In genomic region chr22:25534724-25535123, GRCh38 we compare ENCODE assay signal across 28 cellular contexts.
"Had no signal": no experiment of that assay in that cellular context is flagged by ENCODE, and none has a peak within 500 bp of the region (broad histone marks: within the 10 kb centered on the region; RNA-seq: fewer than 3 reads in every experiment).

No MANE protein-coding gene starts in this region.

- H3K4me1 ChIP-seq: esophagus squamous epithelium, gastrocnemius medialis, left lung, lower lobe of right lung had no signal

- H3K36me3 Mint-ChIP-seq: naive B cell had no signal

- H3K27ac ChIP-seq: coronary artery, dorsolateral prefrontal cortex, epithelial cell of prostate, esophagus squamous epithelium, gastrocnemius medialis, heart right ventricle, left lung, lower lobe of right lung had no signal

- H3K27ac Mint-ChIP-seq: mesothelial cell of epicardium, naive B cell had no signal

- H3K9me3 ChIP-seq: esophagus squamous epithelium, gastrocnemius medialis, left lung, lower lobe of right lung, mucosa of descending colon had no signal

- H3K27me3 ChIP-seq: dorsolateral prefrontal cortex, esophagus squamous epithelium, gastrocnemius medialis, heart right ventricle, left lung had no signal

- H3K36me3 ChIP-seq: esophagus squamous epithelium, gastrocnemius medialis, heart right ventricle, left lung, lower lobe of right lung had no signal

- H3K4me3 ChIP-seq: coronary artery, dorsolateral prefrontal cortex, esophagus squamous epithelium, gastrocnemius medialis, heart right ventricle, left lung, lower lobe of right lung, mucosa of descending colon had no signal

- FAIRE-seq: colon, endometrium, islet of Langerhans, keratinocyte had no signal

- DNase-seq: dermis blood vessel endothelial cell; dorsolateral prefrontal cortex; effector CD4-positive, alpha-beta T cell; effector memory CD4-positive, alpha-beta T cell; erythroblast; esophagus squamous epithelium; foreskin fibroblast; foreskin melanocyte; gastrocnemius medialis; glutamatergic neuron; head of caudate nucleus; heart right ventricle; hippocampal formation; left cardiac atrium; left lung; left ventricle myocardium superior; lower lobe of right lung; mesenchymal stem cell; mucosa of descending colon; naive B cell had no signal

- H3K4me1 Mint-ChIP-seq: mesothelial cell of epicardium had no signal

- H3K4me3 Mint-ChIP-seq: mesothelial cell of epicardium, naive B cell had no signal

- ATAC-seq: esophagus mucosa, gastrocnemius medialis, heart right ventricle, left cardiac atrium, left lung, left ventricle myocardium superior, lower lobe of right lung, mucosa of descending colon had no signal
